8 cellular contexts compared by ENCODE assay signal in genomic region chr12:49567302-49567610, GRCh38. TPM values are rescaled to one million over a fixed set of nuclear protein-coding genes. Genes with fewer than 3 reads are reported as not detected.
DNase-seq lines count a peak whose midpoint lies in the region; TF ChIP-seq lines count a peak whose summit lies in the region.

No MANE protein-coding gene starts in this region.

- TF ChIP-seq CTCF in foreskin fibroblast (IDR thresholded peaks at IDR 0.05; ENCODE audit: low read depth, low read length) (no peak), retinal pigment epithelial cell (conservative IDR thresholded peaks at IDR 0.05; ENCODE audit: low read depth, low read length) (no peak)

- H3K4me3 ChIP-seq in SJSA1 (peak overlapping the region; percentile 85), foreskin fibroblast (ENCODE audit: low read depth in 1 of 2, low read length in 2 of 2) (peak overlapping the region; percentile 96 to 100), retinal pigment epithelial cell (ENCODE audit: low read length) (peak overlapping the region; percentile 95)

- H3K4me1 ChIP-seq in SJSA1 (replicated peaks) = peaks cover 6% of the 10 kb centered on the region

- H3K27me3 ChIP-seq in SJSA1 (replicated peaks) = no peaks in the 10 kb centered on the region

- H3K36me3 ChIP-seq in SJSA1 = peaks cover 51% of the 10 kb centered on the region

- H3K27ac ChIP-seq in SJSA1 = peak overlapping the region; percentile 93

- H3K9me3 ChIP-seq in SJSA1 (replicated peaks) = no peaks in the 10 kb centered on the region

- DNase-seq in stimulated activated CD8-positive, alpha-beta memory T cell treated with anti-CD3 and anti-CD28 coated beads, Interleukin-4, amount 100 ng/mL, for 24 hours (ENCODE audit: low read depth) = peak; percentile 9
- no peak for DNase-seq in stimulated activated CD8-positive, alpha-beta memory T cell treated with anti-CD3 and anti-CD28 coated beads, Interleukin-4, amount 100 ng/mL, for 48 hours
- DNase-seq in SJSA1 (ENCODE audit: low read depth in 1 of 2, low spot score in 2 of 2) (no peak), foreskin fibroblast (peak in 1 of 2 donors; percentile 20), retinal pigment epithelial cell (ENCODE audit: low read depth) (no peak), superior temporal gyrus (ENCODE audit: extremely low spot score) (no peak), NCI-H2227 (lab: John Stamatoyannopoulos, UW; ENCODE audit: unreplicated experiment) (no peak), SHP77 treated with DMSO at 0.1 percent for 48 hours (lab: John Stamatoyannopoulos, UW) (no peak)

RNA-seq across cellular contexts. Expression of gene MCRS1, which starts 0.7 kb away (rescaled TPM):
- total RNA-seq in SJSA1 (2014; rRNA removed; shearing (Covaris generic)) = 73.6 and 79.5 TPM in 2 replicates

RNA-seq across cellular contexts. Expression of gene KCNH3, which starts 28.4 kb away (rescaled TPM):
- 0.08 and 0.53 TPM in 2 replicates for total RNA-seq in SJSA1 (2014; rRNA removed; shearing (Covaris generic))

RNA-seq across cellular contexts. Expression of gene FAM186B, which starts 38.2 kb away (rescaled TPM):
- 0.06 and 0.18 TPM in 2 replicates for total RNA-seq in SJSA1 (2014; rRNA removed; shearing (Covaris generic))

RNA-seq across cellular contexts. Expression of gene PRPF40B, which starts 56.1 kb away (rescaled TPM):
- total RNA-seq in SJSA1 (2014; rRNA removed; shearing (Covaris generic)) = 2.3 and 6.5 TPM in 2 replicates
